In genomic region chr21:33026878-33027400, GRCh38 we compare ENCODE assay signal across 12 cellular contexts. TPM values are rescaled to one million over a fixed set of nuclear protein-coding genes. Genes with fewer than 3 reads are reported as not detected.
DNase-seq lines count a peak whose midpoint lies in the region; ATAC-seq and TF ChIP-seq lines count a peak whose summit lies in the region.
"Had no signal": no experiment of that assay in that cellular context is flagged by ENCODE, and none has a peak within 500 bp of the region (broad histone marks: within the 10 kb centered on the region; RNA-seq: fewer than 3 reads in every experiment).

No MANE protein-coding gene starts in this region.

- H3K27me3 ChIP-seq in BLaER1, result peaks cover 100% of the 10 kb centered on the region

- peak overlapping the region; percentile 38 for H3K4me3 ChIP-seq in BLaER1

- no peak overlapping the region for H3K27ac ChIP-seq in BLaER1

- peaks cover 0 to 20% of the 10 kb centered on the region in 2 donors for H3K36me3 Mint-ChIP-seq in naive B cell

- H4K20me1 ChIP-seq in BLaER1, result peaks cover 44% of the 10 kb centered on the region

- H3K27me3 Mint-ChIP-seq in naive B cell, result peaks cover 67 to 85% (median 80%) of the 10 kb centered on the region in 3 donors

- H3K4me2 ChIP-seq in BLaER1, result no peak overlapping the region

- H3K4me1 Mint-ChIP-seq in naive B cell, result peaks cover 27 to 57% (median 55%) of the 10 kb centered on the region in 3 donors

- in situ Hi-C loops in GM13977 (cut with MboI; ENCODE audit: low pct_unique_long_range_greater_than_20kb, low sequenced_read_pairs, unreplicated experiment), result no loop called here

- peaks cover 69% of the 10 kb centered on the region for H3K9me3 ChIP-seq in BLaER1

- H3K4me3 Mint-ChIP-seq in naive B cell, result peak overlapping the region in 5 of 8 donors; percentile 35 to 77 (median 60)

- H3K9me3 Mint-ChIP-seq in naive B cell, result peaks cover 0 to 9% (median 3%) of the 10 kb centered on the region in 7 donors

- peaks cover 11% of the 10 kb centered on the region; the same call in 1 of the 2 replicates for H3K4me1 ChIP-seq in BLaER1

- ATAC-seq in naive B cell (ENCODE audit: low read depth in 2 of 2) (no peak), HG03139 (IDR thresholded peaks at IDR 0.05; ENCODE audit: unreplicated experiment) (no peak), esophagus mucosa (no peak)

- no peak overlapping the region for H3K9ac ChIP-seq in BLaER1

- DNase-seq in GM13977 (ENCODE audit: low spot score) (peak; percentile 50), astrocyte of the hippocampus (ENCODE audit: low read depth, low spot score) (peak; percentile 46), naive B cell (no peak), NCI-H2171 (lab: John Stamatoyannopoulos, UW) (no peak), iPS-NIHi7 (ENCODE audit: extremely low spot score) (no peak)
- DNase-seq: cerebellar nuclear complex had no signal

- H3K36me3 ChIP-seq in BLaER1, result no peaks in the 10 kb centered on the region

- peak overlapping the region in 3 of 6 donors; percentile 79 to 96 (median 93) for H3K27ac Mint-ChIP-seq in naive B cell

- TF ChIP-seq CTCF in GM13977 (IDR thresholded peaks at IDR 0.05; ENCODE audit: extremely low read depth, insufficient read depth, missing control alignments), result no peak

RNA-seq across cellular contexts. Expression of gene OLIG2, which starts 1.2 kb away (rescaled TPM):
- not detected for polyA plus RNA-seq in naive B cell (ENCODE audit: low read depth in 6 of 6)
- not detected for total RNA-seq in esophagus mucosa
- total RNA-seq: mesenteric fat pad; skeletal muscle tissue; T-helper 1 cell treated with Interleukin-12 subunit alpha and Interleukin-12 subunit beta and Interleukin-4 antibody, amounts not matched to agents 30 ng/mL and 1 ng/mL, for 36 hours had no signal

RNA-seq across cellular contexts. Expression of gene OLIG1, which starts 43.0 kb away (rescaled TPM):
- not detected for polyA plus RNA-seq in naive B cell (ENCODE audit: low read depth in 6 of 6)
- not detected for total RNA-seq in esophagus mucosa
- total RNA-seq: mesenteric fat pad; skeletal muscle tissue; T-helper 1 cell treated with Interleukin-12 subunit alpha and Interleukin-12 subunit beta and Interleukin-4 antibody, amounts not matched to agents 30 ng/mL and 1 ng/mL, for 36 hours had no signal

Comparison
In these comparisons a context has a peak if more than half of its experiments do, and no peak if none do; other contexts are left out.
1. DNase-seq: peak in GM13977 (single experiment) and astrocyte of the hippocampus (single experiment); none in naive B cell (single experiment), NCI-H2171 (single experiment) and iPS-NIHi7 (single experiment).